Comparison of ENCODE assay signal across 8 cellular contexts in genomic region chr18:5237083-5237722, GRCh38. TPM values are rescaled to one million over a fixed set of nuclear protein-coding genes. Genes with fewer than 3 reads are reported as not detected.
DNase-seq lines count a peak whose midpoint lies in the region; ATAC-seq, FAIRE-seq and TF ChIP-seq lines count a peak whose summit lies in the region.

No MANE protein-coding gene starts in this region.

- H3K36me3 ChIP-seq in bronchial epithelial cell (ENCODE audit: control insufficient read depth, insufficient read depth, low read length): no peaks in the 10 kb centered on the region

- no peak for TF ChIP-seq CTCF in bronchial epithelial cell (IDR thresholded peaks at IDR 0.05; ENCODE audit: insufficient read depth, low read length, severe bottlenecking)

- FAIRE-seq in bronchial epithelial cell (lab: Jason Lieb, UNC): no peak

- ATAC-seq in GM18498 (IDR thresholded peaks at IDR 0.05; ENCODE audit: unreplicated experiment): peak; percentile 41
- ATAC-seq in HG02970 (IDR thresholded peaks at IDR 0.05; ENCODE audit: low FRiP score, unreplicated experiment): peak; percentile 29
- ATAC-seq in left lobe of liver: peak; percentile 55

- H3K27ac ChIP-seq in temporal lobe (ENCODE audit: low read depth, low read length): peak overlapping the region; percentile 85

- DNase-seq in AG08395 (ENCODE audit: low spot score) (peak; percentile 31), NCI-H748 treated with DMSO at 0.1 percent for 48 hours (lab: John Stamatoyannopoulos, UW) (peak; percentile 42), bronchial epithelial cell (ENCODE audit: low read depth) (no peak), left lobe of liver (ENCODE audit: low spot score) (no peak), GF-D8 (lab: John Stamatoyannopoulos, UW) (no peak)

- peak overlapping the region; percentile 82 for H3K4me3 ChIP-seq in bronchial epithelial cell (ENCODE audit: low read depth, low read length)

- no peaks in the 10 kb centered on the region for H3K27me3 ChIP-seq in bronchial epithelial cell (ENCODE audit: control insufficient read depth, insufficient read depth, low read length)

RNA-seq across cellular contexts. Expression of gene AKAIN1, which starts 40.1 kb away (rescaled TPM):
- not detected in 2 replicates for total RNA-seq in bronchial epithelial cell
- total RNA-seq in left lobe of liver: 0.88 TPM
- 2.5 TPM for total RNA-seq in temporal lobe

RNA-seq across cellular contexts. Expression of gene ZBTB14, which starts 58.3 kb away (rescaled TPM):
- total RNA-seq in bronchial epithelial cell (9.3 and 12.9 TPM in 2 replicates), left lobe of liver (7.7 TPM), temporal lobe (18.9 TPM)

Comparison
In these comparisons a context has a peak if more than half of its experiments do, and no peak if none do; other contexts are left out.
1. DNase-seq: peak in AG08395 (single experiment) and NCI-H748 treated with DMSO at 0.1 percent for 48 hours (single experiment); none in bronchial epithelial cell (single experiment), left lobe of liver (single experiment) and GF-D8 (single experiment).
2. Peak in every context shown above with its lines, with median percentiles within 50 percentile points of each other: ATAC-seq.